ENCODE assay signal across 18 cellular contexts in the genomic region with DNA sequence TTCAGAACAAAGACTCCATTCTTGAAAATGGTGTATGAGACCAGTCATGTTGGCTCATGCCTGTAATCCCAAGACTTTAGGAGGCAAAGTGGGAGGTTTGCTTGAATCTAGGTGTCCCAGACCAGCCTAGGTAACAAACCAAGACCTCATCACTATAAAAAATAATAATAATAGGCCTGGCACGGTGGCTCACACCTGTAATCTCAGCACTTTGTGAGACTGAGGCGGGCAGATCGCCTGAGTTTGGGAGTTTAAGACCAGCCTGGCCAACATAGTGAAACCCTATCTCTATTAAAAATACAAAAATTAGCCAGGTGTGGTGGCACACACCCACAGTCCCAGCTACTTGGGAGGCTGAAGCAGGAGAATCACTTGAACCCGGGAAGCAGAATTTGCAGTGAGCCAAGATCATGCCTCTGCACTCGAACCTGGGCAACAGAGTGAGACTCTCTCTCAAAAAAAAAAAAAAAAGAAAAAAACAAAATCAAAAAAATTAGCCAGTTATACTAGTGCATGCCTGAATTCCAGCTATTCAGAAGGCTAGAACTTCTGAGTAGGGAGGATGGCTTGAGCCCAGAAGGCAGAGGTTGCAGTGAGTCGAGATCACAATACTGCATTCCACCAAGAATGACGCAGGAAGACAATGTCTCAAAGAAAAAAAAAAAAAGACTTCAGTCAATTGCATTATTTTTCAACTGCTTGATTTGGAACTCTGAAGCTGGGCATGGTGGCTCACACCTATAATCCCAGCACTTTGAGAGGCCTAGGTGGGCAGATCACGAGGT. TPM values are rescaled to one million over a fixed set of nuclear protein-coding genes. Genes with fewer than 3 reads are reported as not detected.
DNase-seq lines count a peak whose midpoint lies in the region; ATAC-seq and TF ChIP-seq lines count a peak whose summit lies in the region.
"Not testable (repeated sequence)": the region's sequence is repeated elsewhere in the genome, so short reads cannot be mapped to it uniquely, and the experiment has no call there.
"Had no signal": no experiment of that assay in that cellular context is flagged by ENCODE, and none has a peak within 500 bp of the region (broad histone marks: within the 10 kb centered on the region; RNA-seq: fewer than 3 reads in every experiment).

No MANE protein-coding gene starts in this region.

- H2BK12ac ChIP-seq in trophoblast cell (ENCODE audit: low read length): not testable (repeated sequence)

- not testable (repeated sequence) for H4K91ac ChIP-seq in trophoblast cell (ENCODE audit: low read depth, low read length)

- not testable (repeated sequence) for H4K8ac ChIP-seq in trophoblast cell (ENCODE audit: low read depth, low read length)

- not testable (repeated sequence) for H3K9me3 Mint-ChIP-seq in activated CD8-positive, alpha-beta T cell treated with anti-CD3 and anti-CD28 coated beads, Interleukin-2, amount 10 ng/mL, durations not matched to agents 7 days and 5 days (ENCODE audit: insufficient read depth); natural killer cell treated with Interleukin-12 subunit alpha and Interleukin-12 subunit beta and Interleukin-15 and Interleukin-18, amount 100 ng/mL, for 72 hours

- intact Hi-C loops in stomach (cut with DNase I; ENCODE audit: low total_unique reads): not testable (repeated sequence)

- not testable (repeated sequence) for H3K36me3 ChIP-seq in right atrium auricular region; lung (ENCODE audit: control insufficient read depth in 2 of 2, insufficient read depth in 2 of 2, low read length in 2 of 2); trophoblast cell (ENCODE audit: control insufficient read depth in 1 of 2, insufficient read depth in 2 of 2, low read length in 2 of 2); stomach

- not testable (repeated sequence) for H4K12ac ChIP-seq in trophoblast cell (ENCODE audit: low read depth, low read length)

- 87 to 88% methylated on average over 8 of the region's 8 CpGs for WGBS in lung, 2 donors
- no CpG with 5 or more reads among the region's 8 CpGs for WGBS in trophoblast cell (ENCODE audit: extremely low coverage, insufficient coverage, insufficient read length)
- WGBS in stomach, 5 donors: 81 to 85% (median 84%) methylated on average over 8 of the region's 8 CpGs

- not testable (repeated sequence) for H2AK5ac ChIP-seq in trophoblast cell (ENCODE audit: low read length)

- H2AFZ ChIP-seq in trophoblast cell (ENCODE audit: insufficient read depth, low read length, poor library complexity): not testable (repeated sequence)

- H3K4ac ChIP-seq in trophoblast cell (ENCODE audit: low read depth, low read length): not testable (repeated sequence)

- H3K23ac ChIP-seq in trophoblast cell (ENCODE audit: low read length): not testable (repeated sequence)

- H3K9ac ChIP-seq in trophoblast cell (ENCODE audit: low read length): not testable (repeated sequence)

- TF ChIP-seq POLR2A in stomach (IDR thresholded peaks at IDR 0.05): not testable (repeated sequence)

- not testable (repeated sequence) for H3K4me1 ChIP-seq in right atrium auricular region; lung (ENCODE audit: control insufficient read depth in 2 of 2, insufficient read depth in 2 of 2, low read length in 2 of 2); trophoblast cell (ENCODE audit: control insufficient read depth in 1 of 2, insufficient read depth in 2 of 2, low read length in 2 of 2); stomach

- not testable (repeated sequence) for H3K18ac ChIP-seq in trophoblast cell (ENCODE audit: low read length)

- peak; percentile 9 for DNase-seq in activated CD8-positive, alpha-beta T cell treated with anti-CD3 and anti-CD28 coated beads, Interleukin-2, amount 10 ng/mL, durations not matched to agents 7 days and 5 days
- DNase-seq in activated effector memory CD4-positive, alpha-beta T cell treated with anti-CD3 and anti-CD28 coated beads, Interleukin-2, amount 50 U/mL, for 16 hours: peak; percentile 57
- DNase-seq in right atrium auricular region (ENCODE audit: low spot score): peak; percentile 57
- DNase-seq in lung (ENCODE audit: low spot score): peak; percentile 22
- peak; percentile 50 for DNase-seq in natural killer cell treated with Interleukin-12 subunit alpha and Interleukin-12 subunit beta and Interleukin-15 and Interleukin-18, amount 100 ng/mL, for 72 hours (ENCODE audit: low spot score)
- DNase-seq in trophoblast cell: peak; percentile 74 to 75
- peak; percentile 24 for DNase-seq in stomach
- peak; percentile 24 for DNase-seq in ureter (ENCODE audit: low spot score)

- not testable (repeated sequence) for TF ChIP-seq EP300 in stomach (IDR thresholded peaks at IDR 0.05)

- not testable (repeated sequence) for TF ChIP-seq CTCF in right atrium auricular region (IDR thresholded peaks at IDR 0.05); lung (IDR thresholded peaks at IDR 0.05; ENCODE audit: control extremely low read depth, extremely low read depth); stomach (IDR thresholded peaks at IDR 0.05)

- not testable (repeated sequence) for H3K27me3 Mint-ChIP-seq in activated CD8-positive, alpha-beta T cell treated with anti-CD3 and anti-CD28 coated beads, Interleukin-2, amount 10 ng/mL, durations not matched to agents 7 days and 5 days (ENCODE audit: low read depth); natural killer cell treated with Interleukin-12 subunit alpha and Interleukin-12 subunit beta and Interleukin-15 and Interleukin-18, amount 100 ng/mL, for 72 hours

- H3K27ac Mint-ChIP-seq in activated CD8-positive, alpha-beta T cell treated with anti-CD3 and anti-CD28 coated beads, Interleukin-2, amount 10 ng/mL, durations not matched to agents 7 days and 5 days; natural killer cell treated with Interleukin-12 subunit alpha and Interleukin-12 subunit beta and Interleukin-15 and Interleukin-18, amount 100 ng/mL, for 72 hours: not testable (repeated sequence)

- H3K79me1 ChIP-seq in trophoblast cell (ENCODE audit: low read length): not testable (repeated sequence)

- ATAC-seq in activated CD8-positive, alpha-beta T cell treated with anti-CD3 and anti-CD28 coated beads, Interleukin-2, amount 10 ng/mL, durations not matched to agents 7 days and 5 days; lung (ENCODE audit: insufficient read depth, low FRiP score); natural killer cell treated with Interleukin-12 subunit alpha and Interleukin-12 subunit beta and Interleukin-15 and Interleukin-18, amount 100 ng/mL, for 72 hours: not testable (repeated sequence)

- H3K4me1 Mint-ChIP-seq in activated CD8-positive, alpha-beta T cell treated with anti-CD3 and anti-CD28 coated beads, Interleukin-2, amount 10 ng/mL, durations not matched to agents 7 days and 5 days (ENCODE audit: low read depth); natural killer cell treated with Interleukin-12 subunit alpha and Interleukin-12 subunit beta and Interleukin-15 and Interleukin-18, amount 100 ng/mL, for 72 hours (ENCODE audit: low read depth in 2 of 2): not testable (repeated sequence)

- H3K4me2 ChIP-seq in trophoblast cell (ENCODE audit: low read length): not testable (repeated sequence)

- not testable (repeated sequence) for H3K9me3 ChIP-seq in right atrium auricular region; lung (ENCODE audit: control insufficient read depth in 2 of 2, insufficient read depth in 1 of 2, low read length in 1 of 2); stomach
- peaks cover 34% of the 10 kb centered on the region for H3K9me3 ChIP-seq in trophoblast cell (ENCODE audit: insufficient read depth, low read depth, low read length)

- H2BK5ac ChIP-seq in trophoblast cell (ENCODE audit: low read depth, low read length, poor library complexity): not testable (repeated sequence)

- H3K14ac ChIP-seq in trophoblast cell (ENCODE audit: low read length): not testable (repeated sequence)

- not testable (repeated sequence) for H3K4me3 ChIP-seq in right atrium auricular region; lung; trophoblast cell (ENCODE audit: low read depth, low read length); stomach

- POLR2A ChIA-PET in activated CD8-positive, alpha-beta T cell treated with anti-CD3 and anti-CD28 coated beads, Interleukin-2, amount 10 ng/mL, durations not matched to agents 7 days and 5 days (lab: Charles Lee): not testable (repeated sequence)

- H3K27me3 ChIP-seq in right atrium auricular region; lung (ENCODE audit: control insufficient read depth, insufficient read depth); trophoblast cell (ENCODE audit: insufficient read depth, low read length); stomach: not testable (repeated sequence)

- H3K36me3 Mint-ChIP-seq in activated CD8-positive, alpha-beta T cell treated with anti-CD3 and anti-CD28 coated beads, Interleukin-2, amount 10 ng/mL, durations not matched to agents 7 days and 5 days (ENCODE audit: low read depth); natural killer cell treated with Interleukin-12 subunit alpha and Interleukin-12 subunit beta and Interleukin-15 and Interleukin-18, amount 100 ng/mL, for 72 hours: not testable (repeated sequence)

- H3K27ac ChIP-seq in right atrium auricular region; lung (ENCODE audit: low read depth in 1 of 2, low read length in 1 of 2); trophoblast cell (ENCODE audit: low read depth, low read length); stomach: not testable (repeated sequence)

- CTCF ChIA-PET in activated CD8-positive, alpha-beta T cell treated with anti-CD3 and anti-CD28 coated beads, Interleukin-2, amount 10 ng/mL, durations not matched to agents 7 days and 5 days (lab: Charles Lee): not testable (repeated sequence)

- H2BK120ac ChIP-seq in trophoblast cell (ENCODE audit: insufficient read depth, low read length, poor library complexity): not testable (repeated sequence)

- H3K4me3 Mint-ChIP-seq in activated CD8-positive, alpha-beta T cell treated with anti-CD3 and anti-CD28 coated beads, Interleukin-2, amount 10 ng/mL, durations not matched to agents 7 days and 5 days; natural killer cell treated with Interleukin-12 subunit alpha and Interleukin-12 subunit beta and Interleukin-15 and Interleukin-18, amount 100 ng/mL, for 72 hours: not testable (repeated sequence)

- H3K79me2 ChIP-seq in trophoblast cell (ENCODE audit: control insufficient read depth, insufficient read depth, low read length, poor library complexity): not testable (repeated sequence)

RNA-seq across cellular contexts. Expression of gene PRAMEF18, which starts 1.5 kb away (rescaled TPM):
- not detected for total RNA-seq in activated CD8-positive, alpha-beta T cell treated with anti-CD3 and anti-CD28 coated beads, Interleukin-2, amount 10 ng/mL, durations not matched to agents 7 days and 5 days
- total RNA-seq in right atrium auricular region (not detected), lung (not detected), stomach (not detected), ureter (not detected)
- polyA plus RNA-seq in lung (not detected), stomach (not detected)
- total RNA-seq in natural killer cell treated with Interleukin-12 subunit alpha and Interleukin-12 subunit beta and Interleukin-15 and Interleukin-18, amount 100 ng/mL, for 72 hours: not detected
- not detected in 2 replicates for polyA plus RNA-seq in trophoblast cell (2013)
- total RNA-seq: A172; A673; Calu3; CD4-positive, alpha-beta memory T cell; Daoy; G401; GM23338; H4; H9 had no signal
- polyA plus RNA-seq: BJ; CD4-positive, alpha-beta memory T cell; GM23338 had no signal

RNA-seq across cellular contexts. Expression of gene PRAMEF13, which starts 26.3 kb away (rescaled TPM):
- total RNA-seq in activated CD8-positive, alpha-beta T cell treated with anti-CD3 and anti-CD28 coated beads, Interleukin-2, amount 10 ng/mL, durations not matched to agents 7 days and 5 days: not detected
- total RNA-seq in right atrium auricular region: not detected
- not detected for total RNA-seq in lung
- polyA plus RNA-seq in lung: not detected
- not detected for total RNA-seq in natural killer cell treated with Interleukin-12 subunit alpha and Interleukin-12 subunit beta and Interleukin-15 and Interleukin-18, amount 100 ng/mL, for 72 hours
- not detected in 2 replicates for polyA plus RNA-seq in trophoblast cell (2013)
- not detected for total RNA-seq in stomach
- not detected for polyA plus RNA-seq in stomach
- not detected for total RNA-seq in ureter
- total RNA-seq: A172; Calu3; CD4-positive, alpha-beta memory T cell; Daoy; GM23338; H4; H9 had no signal
- polyA plus RNA-seq: BJ; CD4-positive, alpha-beta memory T cell; GM23338 had no signal

RNA-seq across cellular contexts. Expression of gene PRAMEF5, which starts 26.5 kb away (rescaled TPM):
- total RNA-seq in activated CD8-positive, alpha-beta T cell treated with anti-CD3 and anti-CD28 coated beads, Interleukin-2, amount 10 ng/mL, durations not matched to agents 7 days and 5 days: not detected
- total RNA-seq in right atrium auricular region (not detected), lung (not detected), stomach (not detected), ureter (not detected)
- polyA plus RNA-seq in lung (not detected), stomach (not detected)
- not detected for total RNA-seq in natural killer cell treated with Interleukin-12 subunit alpha and Interleukin-12 subunit beta and Interleukin-15 and Interleukin-18, amount 100 ng/mL, for 72 hours
- not detected in 2 replicates for polyA plus RNA-seq in trophoblast cell (2013)
- total RNA-seq: A172; A673; Calu3; CD4-positive, alpha-beta memory T cell; Daoy; GM23338; H4; H9 had no signal
- polyA plus RNA-seq: BJ; CD4-positive, alpha-beta memory T cell; GM23338 had no signal

RNA-seq across cellular contexts. Expression of gene PRAMEF9, which starts 55.8 kb away (rescaled TPM):
- not detected for total RNA-seq in activated CD8-positive, alpha-beta T cell treated with anti-CD3 and anti-CD28 coated beads, Interleukin-2, amount 10 ng/mL, durations not matched to agents 7 days and 5 days
- total RNA-seq in right atrium auricular region (not detected), lung (not detected), stomach (not detected), ureter (not detected)
- polyA plus RNA-seq in lung (not detected), stomach (not detected)
- not detected for total RNA-seq in natural killer cell treated with Interleukin-12 subunit alpha and Interleukin-12 subunit beta and Interleukin-15 and Interleukin-18, amount 100 ng/mL, for 72 hours
- not detected in 2 replicates for polyA plus RNA-seq in trophoblast cell (2013)
- total RNA-seq: A172; A673; Calu3; CD4-positive, alpha-beta memory T cell; Daoy; G401; GM23338; H4; H9 had no signal
- polyA plus RNA-seq: BJ; CD4-positive, alpha-beta memory T cell; GM23338 had no signal

RNA-seq across cellular contexts. Expression of gene PRAMEF8, which starts 57.5 kb away (rescaled TPM):
- total RNA-seq in activated CD8-positive, alpha-beta T cell treated with anti-CD3 and anti-CD28 coated beads, Interleukin-2, amount 10 ng/mL, durations not matched to agents 7 days and 5 days: not detected
- total RNA-seq in right atrium auricular region (not detected), lung (not detected), stomach (not detected), ureter (not detected)
- polyA plus RNA-seq in lung (not detected), stomach (not detected)
- not detected for total RNA-seq in natural killer cell treated with Interleukin-12 subunit alpha and Interleukin-12 subunit beta and Interleukin-15 and Interleukin-18, amount 100 ng/mL, for 72 hours
- not detected in 2 replicates for polyA plus RNA-seq in trophoblast cell (2013)
- total RNA-seq: A172; A673; Calu3; CD4-positive, alpha-beta memory T cell; Daoy; GM23338; H4; H9 had no signal
- polyA plus RNA-seq: BJ; CD4-positive, alpha-beta memory T cell; GM23338 had no signal

Comparison
In these comparisons a context has a peak if more than half of its experiments do, and no peak if none do; other contexts are left out.
1. DNase-seq: peak in every context shown above with its lines; median percentile 74 in trophoblast cell; 57 in activated effector memory CD4-positive, alpha-beta T cell treated with anti-CD3 and anti-CD28 coated beads, Interleukin-2, amount 50 U/mL, for 16 hours; 57 in right atrium auricular region; 50 in natural killer cell treated with Interleukin-12 subunit alpha and Interleukin-12 subunit beta and Interleukin-15 and Interleukin-18, amount 100 ng/mL, for 72 hours; 24 in stomach; 24 in ureter; 22 in lung; 9 in activated CD8-positive, alpha-beta T cell treated with anti-CD3 and anti-CD28 coated beads, Interleukin-2, amount 10 ng/mL, durations not matched to agents 7 days and 5 days.